8 cellular contexts compared by ENCODE assay signal in the genomic region with DNA sequence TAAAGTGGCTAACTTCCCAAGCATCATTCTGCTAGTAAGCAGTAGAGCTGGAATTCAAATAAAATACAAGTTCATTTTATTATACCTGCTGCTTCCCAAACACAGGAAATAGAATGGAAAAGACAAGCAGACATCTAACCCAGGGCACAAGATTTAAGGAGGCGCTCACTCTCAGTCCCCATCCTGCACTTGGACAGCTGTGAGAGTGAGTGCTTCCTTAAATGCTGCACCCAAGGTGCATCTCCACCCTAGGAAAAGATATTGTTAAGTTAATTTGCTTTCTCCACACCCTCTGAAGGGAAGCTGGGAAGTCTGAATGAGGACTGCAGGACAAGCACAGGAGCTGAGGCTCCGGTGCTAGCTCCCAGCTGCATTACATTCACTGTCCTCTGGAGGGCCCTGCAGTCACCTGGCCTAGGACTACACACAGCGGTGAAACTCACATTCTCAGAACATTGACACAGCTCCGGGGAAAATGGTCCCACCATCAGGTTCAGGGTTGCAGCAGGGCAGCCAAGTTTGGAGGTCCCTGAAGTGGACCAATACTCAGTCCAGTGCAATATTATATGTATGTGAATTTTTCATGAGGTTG. TPM values are rescaled to one million over a fixed set of nuclear protein-coding genes. Genes with fewer than 3 reads are reported as not detected.
DNase-seq lines count a peak whose midpoint lies in the region; ATAC-seq, FAIRE-seq and TF ChIP-seq lines count a peak whose summit lies in the region.

No MANE protein-coding gene starts in this region.

- FAIRE-seq in frontal cortex (lab: Jason Lieb, UNC) = no peak

- no peaks in the 10 kb centered on the region for H3K9me3 ChIP-seq in lower lobe of right lung
- no peaks in the 10 kb centered on the region for H3K9me3 ChIP-seq in gastroesophageal sphincter

- no peaks in the 10 kb centered on the region for H3K36me3 Mint-ChIP-seq in activated naive CD4-positive, alpha-beta T cell treated with anti-CD3 and anti-CD28 coated beads, Interleukin-2, amount 50 U/mL, for 72 hours

- DNase-seq in DMS114 treated with DMSO at 0.1 percent for 48 hours (lab: John Stamatoyannopoulos, UW; ENCODE audit: unreplicated experiment) (peak; percentile 20), lower lobe of right lung (no peak), frontal cortex (ENCODE audit: low spot score in 2 of 2) (no peak), NCI-H128 (lab: John Stamatoyannopoulos, UW; ENCODE audit: unreplicated experiment) (no peak)
- peak in 1 of 2 donors; percentile 25 for DNase-seq in activated naive CD4-positive, alpha-beta T cell treated with anti-CD3 and anti-CD28 coated beads, Interleukin-2, amount 50 U/mL, for 72 hours (ENCODE audit: low spot score in 2 of 2)
- no peak for DNase-seq in effector CD4-positive, alpha-beta T cell

- H3K4me1 ChIP-seq in lower lobe of right lung (peaks cover under 1% of the 10 kb centered on the region), gastroesophageal sphincter (peaks cover 0 to 6% (median 0%) of the 10 kb centered on the region in 3 donors)

- intact Hi-C loops in lower lobe of right lung (cut with DNase I) = no loop called here

- ATAC-seq in HG03342 (IDR thresholded peaks at IDR 0.05; ENCODE audit: unreplicated experiment) = peak; percentile 61
- peak; percentile 66 to 84 for ATAC-seq in activated naive CD4-positive, alpha-beta T cell treated with anti-CD3 and anti-CD28 coated beads, Interleukin-2, amount 50 U/mL, for 72 hours
- ATAC-seq in lower lobe of right lung = peak; percentile 67 to 85
- no peak for ATAC-seq in gastroesophageal sphincter

- H3K9me3 Mint-ChIP-seq in activated naive CD4-positive, alpha-beta T cell treated with anti-CD3 and anti-CD28 coated beads, Interleukin-2, amount 50 U/mL, for 72 hours = no peaks in the 10 kb centered on the region

- no peak for TF ChIP-seq EP300 in gastroesophageal sphincter (IDR thresholded peaks at IDR 0.05)

- H3K4me3 ChIP-seq in lower lobe of right lung (no peak overlapping the region), gastroesophageal sphincter (no peak overlapping the region)

- 100% methylated on average over 1 of the region's 4 CpGs for WGBS in gastroesophageal sphincter (ENCODE audit: low coverage in 1 of 2), 2 donors

- no peak for TF ChIP-seq POLR2A in gastroesophageal sphincter (IDR thresholded peaks at IDR 0.05)

- TF ChIP-seq CTCF in lower lobe of right lung (IDR thresholded peaks at IDR 0.05) = peak; percentile 49
- peak in 2 of 4 experiments; percentile 13 to 52 for TF ChIP-seq CTCF in gastroesophageal sphincter (IDR thresholded peaks at IDR 0.05)

- H3K36me3 ChIP-seq in lower lobe of right lung (peaks cover 74% of the 10 kb centered on the region), gastroesophageal sphincter (peaks cover 0 to 68% of the 10 kb centered on the region in 2 donors)

- H3K27ac ChIP-seq in lower lobe of right lung (no peak overlapping the region), gastroesophageal sphincter (no peak overlapping the region)

- no peaks in the 10 kb centered on the region for H3K27me3 ChIP-seq in lower lobe of right lung (ENCODE audit: low read depth)
- no peaks in the 10 kb centered on the region for H3K27me3 ChIP-seq in gastroesophageal sphincter

- no peak overlapping the region for H3K27ac Mint-ChIP-seq in activated naive CD4-positive, alpha-beta T cell treated with anti-CD3 and anti-CD28 coated beads, Interleukin-2, amount 50 U/mL, for 72 hours

RNA-seq across cellular contexts. Expression of a gene that starts 14.2 kb away (rescaled TPM):
- 10 to 100 TPM; 25.0 to 34.2 TPM for total RNA-seq in activated naive CD4-positive, alpha-beta T cell treated with anti-CD3 and anti-CD28 coated beads, Interleukin-2, amount 50 U/mL, for 72 hours
- total RNA-seq in lower lobe of right lung (72.7 TPM), frontal cortex (3.3 TPM), gastroesophageal sphincter (10 to 100 TPM; 33.8 to 47.5 (median 41.9) TPM)

RNA-seq across cellular contexts. Expression of a gene that starts 33.9 kb away (rescaled TPM):
- not detected for total RNA-seq in activated naive CD4-positive, alpha-beta T cell treated with anti-CD3 and anti-CD28 coated beads, Interleukin-2, amount 50 U/mL, for 72 hours
- total RNA-seq in lower lobe of right lung (not detected), frontal cortex (not detected), gastroesophageal sphincter (not detected)

RNA-seq across cellular contexts. Expression of a gene that starts 58.3 kb away (rescaled TPM):
- total RNA-seq in activated naive CD4-positive, alpha-beta T cell treated with anti-CD3 and anti-CD28 coated beads, Interleukin-2, amount 50 U/mL, for 72 hours = 10 to 100 TPM in 1 of 2 donors, 1 to 10 TPM in 1; 6.2 to 17.2 TPM
- total RNA-seq in lower lobe of right lung = 7.5 TPM
- total RNA-seq in frontal cortex = 62.0 TPM
- 1 to 10 TPM; 4.7 to 6.5 (median 5.5) TPM for total RNA-seq in gastroesophageal sphincter
